In genomic region chr15:90174140-90174891, GRCh38 we compare ENCODE assay signal across 1 cellular context.
TF ChIP-seq lines count a peak whose summit lies in the region.

No MANE protein-coding gene starts in this region.

TF ChIP-seq in H1, 55 proteins besides CTCF, POLR2A, EP300 and RAD21:
- TF ChIP-seq E2F6 (IDR thresholded peaks at IDR 0.05) = no peak
- TF ChIP-seq BRCA1 (IDR thresholded peaks at IDR 0.05; ENCODE audit: low read depth, low read length) = no peak
- TF ChIP-seq PHF8 (conservative IDR thresholded peaks at IDR 0.05; ENCODE audit: low read depth, low read length) = no peak
- TF ChIP-seq KDM1A (IDR thresholded peaks at IDR 0.05; ENCODE audit: borderline replicate concordance, low read length) = no peak
- no peak for TF ChIP-seq CHD7 (IDR thresholded peaks at IDR 0.05; ENCODE audit: insufficient replicate concordance, low read length)
- no peak for TF ChIP-seq HDAC6 (IDR thresholded peaks at IDR 0.05; ENCODE audit: low read depth, low read length)
- no peak for TF ChIP-seq CTBP2 (IDR thresholded peaks at IDR 0.05; ENCODE audit: borderline replicate concordance, insufficient read depth, insufficient read length, low read length)
- no peak for TF ChIP-seq POLR2AphosphoS5 (IDR thresholded peaks at IDR 0.05; ENCODE audit: low read depth, low read length)
- TF ChIP-seq JUND (IDR thresholded peaks at IDR 0.05; ENCODE audit: low read length) = no peak
- TF ChIP-seq SAP30 (IDR thresholded peaks at IDR 0.05; ENCODE audit: insufficient read depth, insufficient replicate concordance, low read length) = no peak
- TF ChIP-seq TBP (IDR thresholded peaks at IDR 0.05; ENCODE audit: low read depth, low read length) = no peak
- no peak for TF ChIP-seq CBX8 (IDR thresholded peaks at IDR 0.05; ENCODE audit: borderline replicate concordance, low read depth, low read length)
- TF ChIP-seq SP4 (IDR thresholded peaks at IDR 0.05; ENCODE audit: low read length) = no peak
- TF ChIP-seq ASH2L (IDR thresholded peaks at IDR 0.05; ENCODE audit: low read length) = no peak
- TF ChIP-seq EGR1 (IDR thresholded peaks at IDR 0.05; ENCODE audit: borderline replicate concordance, low read depth, low read length) = no peak
- no peak for TF ChIP-seq CREB1 (IDR thresholded peaks at IDR 0.05)
- TF ChIP-seq CEBPB (IDR thresholded peaks at IDR 0.05; ENCODE audit: low read depth, low read length) = no peak
